ENCODE assay signal across 8 cellular contexts in the genomic region with DNA sequence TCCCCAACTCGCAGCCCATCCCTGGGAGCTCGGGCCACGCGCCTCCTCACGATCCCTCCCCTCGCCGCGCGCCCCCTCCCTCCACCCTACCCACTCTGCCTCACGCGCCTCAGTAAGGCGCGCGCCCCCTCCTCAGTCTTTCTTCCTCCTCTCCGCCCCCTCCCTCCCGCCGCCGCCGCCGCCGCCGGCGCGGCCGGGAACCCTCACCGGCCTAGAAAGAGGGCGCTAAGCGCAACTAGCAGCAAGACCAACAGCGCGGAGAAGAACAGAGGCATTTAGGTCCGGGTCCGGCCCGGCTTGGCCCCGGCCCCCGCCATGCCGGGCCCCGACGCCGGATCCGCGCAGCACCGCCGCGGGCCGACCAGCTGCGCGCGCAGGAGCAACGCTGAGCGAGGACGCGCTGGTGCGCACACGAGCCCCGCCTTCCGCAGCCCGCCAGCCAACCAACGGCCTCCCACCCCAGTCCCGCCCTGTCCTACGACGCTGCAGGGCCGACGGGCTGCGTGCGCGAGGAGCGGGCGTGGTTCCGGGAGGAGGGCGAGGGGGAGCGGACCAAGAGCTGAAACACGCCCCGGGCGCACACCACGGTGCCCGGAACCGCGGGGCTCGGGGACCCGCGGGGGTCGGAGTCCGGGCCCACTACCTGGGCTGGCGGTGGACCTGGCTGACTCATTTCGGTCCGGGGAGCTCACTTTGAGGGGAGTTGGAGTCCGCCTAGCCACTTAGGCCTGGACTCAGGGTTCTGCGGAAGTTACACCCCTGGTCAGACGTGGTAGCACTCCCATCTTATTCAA. TPM values are rescaled to one million over a fixed set of nuclear protein-coding genes. Genes with fewer than 3 reads are reported as not detected.
DNase-seq lines count a peak whose midpoint lies in the region; ATAC-seq and TF ChIP-seq lines count a peak whose summit lies in the region.

Gene BLTP2, minus strand, starts transcription at position 377 of the 794 bp plus-strand sequence. Its CDS starts 102 bp downstream, at position 275.

- H3K4me1 Mint-ChIP-seq in activated naive CD4-positive, alpha-beta T cell treated with anti-CD3 and anti-CD28 coated beads for 36 hours (ENCODE audit: low read depth), result peaks cover 36% of the 10 kb centered on the region

- intact Hi-C loops in activated naive CD4-positive, alpha-beta T cell treated with anti-CD3 and anti-CD28 coated beads for 36 hours (cut with micrococcal nuclease), result loop anchor here (1.0 to 5.0 kb wide), 8 partner anchors 16 to 307 kb away; partner anchors contain the start of genes DHRS13, PIGS, PROCA1 and SDF2

- no peak; the same call in 1 of the 2 replicates for TF ChIP-seq CTCF in HEK293 (tag by site-specific recombination; IDR thresholded peaks at IDR 0.05)
- peak in 2 of 4 experiments; percentile 31 to 50 for TF ChIP-seq CTCF in gastroesophageal sphincter (IDR thresholded peaks at IDR 0.05)

- no peak for TF ChIP-seq EP300 in gastroesophageal sphincter (IDR thresholded peaks at IDR 0.05)

- no peaks in the 10 kb centered on the region for H3K9me3 Mint-ChIP-seq in activated naive CD4-positive, alpha-beta T cell treated with anti-CD3 and anti-CD28 coated beads for 36 hours

- H3K27me3 Mint-ChIP-seq in activated naive CD4-positive, alpha-beta T cell treated with anti-CD3 and anti-CD28 coated beads for 36 hours (ENCODE audit: low read depth), result no peaks in the 10 kb centered on the region

- H3K36me3 Mint-ChIP-seq in activated naive CD4-positive, alpha-beta T cell treated with anti-CD3 and anti-CD28 coated beads for 36 hours (ENCODE audit: low read depth), result peaks cover 30% of the 10 kb centered on the region

- H3K4me1 ChIP-seq in HEK293 (ENCODE audit: control insufficient read depth, insufficient read depth, low read length) (peaks cover 5% of the 10 kb centered on the region), gastroesophageal sphincter (peaks cover 6 to 42% (median 8%) of the 10 kb centered on the region in 3 donors)

- H3K36me3 ChIP-seq in HEK293 (ENCODE audit: control insufficient read depth in 2 of 2, insufficient read depth in 1 of 2, low read length in 2 of 2) (peaks cover 41 to 52% of the 10 kb centered on the region in 2 experiments), gastroesophageal sphincter (peaks cover 0 to 55% of the 10 kb centered on the region in 2 donors)

- peak within 1 kb of the TSS; percentile 84 for H3K4me3 Mint-ChIP-seq in activated naive CD4-positive, alpha-beta T cell treated with anti-CD3 and anti-CD28 coated beads for 36 hours

- H3K27ac ChIP-seq in HEK293 (ENCODE audit: extremely low read depth, low read depth, low read length) (peak within 1 kb of the TSS; percentile 55), gastroesophageal sphincter (peak within 1 kb of the TSS; percentile 87 to 98 (median 92)), substantia nigra (ENCODE audit: low read depth, low read length, poor library complexity, severe bottlenecking) (peak within 1 kb of the TSS; percentile 85)

- TF ChIP-seq POLR2A in gastroesophageal sphincter (IDR thresholded peaks at IDR 0.05), result peak; percentile 75 to 78

- H3K4me3 ChIP-seq in HEK293 (ENCODE audit: low read depth, low read length), result peak within 1 kb of the TSS; percentile 70
- peak within 1 kb of the TSS; percentile 78 to 82 for H3K4me3 ChIP-seq in gastroesophageal sphincter

- H3K27ac Mint-ChIP-seq in activated naive CD4-positive, alpha-beta T cell treated with anti-CD3 and anti-CD28 coated beads for 36 hours, result peak within 1 kb of the TSS; percentile 86

- DNase-seq in GDM1 (lab: John Stamatoyannopoulos, UW), result peak; percentile 96
- DNase-seq in NAMALWA (ENCODE audit: low spot score), result peak; percentile 96
- DNase-seq in SK-N-DZ (ENCODE audit: low spot score), result peak; percentile 94
- DNase-seq in activated naive CD4-positive, alpha-beta T cell treated with anti-CD3 and anti-CD28 coated beads for 36 hours, result peak; percentile 96
- DNase-seq in non-pigmented ciliary epithelial cell (ENCODE audit: low read depth), result peak; percentile 64
- DNase-seq in substantia nigra (lab: John Stamatoyannopoulos, UW), result peak; percentile 53 to 98 (median 92)

- CTCF ChIA-PET in HEK293 (lab: Yijun Ruan, JAX), result interaction anchor here (0.6 to 3.6 kb wide), 25 partner anchors 10 to 310 kb away, joined by 3 to 42 read pairs (median 4); partner anchors contain the start of genes SDF2, SUPT6H and TLCD1
- CTCF ChIA-PET in activated naive CD4-positive, alpha-beta T cell treated with anti-CD3 and anti-CD28 coated beads for 36 hours (lab: Charles Lee), result interaction anchor here (1.0 to 4.5 kb wide), 10 partner anchors 10 to 257 kb away, joined by 3 to 56 read pairs (median 3); partner anchors contain the start of genes DHRS13, SDF2, SUPT6H and TLCD1

- POLR2A ChIA-PET in HEK293 (lab: Yijun Ruan, JAX), result interaction anchor here (0.6 to 5.1 kb wide), 27 partner anchors 10 to 310 kb away, joined by 3 to 56 read pairs (median 4); partner anchors contain the start of genes IFT20, NEK8, PIGS and PROCA1

- WGBS in gastroesophageal sphincter (ENCODE audit: low coverage in 1 of 2), 2 donors, result 2% methylated on average over 14 of the region's 89 CpGs; no CpG with 5 or more reads in 1 of the 2 donors

- ATAC-seq in gastroesophageal sphincter, result peak; percentile 99

- H3K9me3 ChIP-seq in HEK293 (ENCODE audit: control insufficient read depth, insufficient read depth, low read depth, low read length) (no peaks in the 10 kb centered on the region), gastroesophageal sphincter (no peaks in the 10 kb centered on the region)

- H3K27me3 ChIP-seq in gastroesophageal sphincter, result no peaks in the 10 kb centered on the region

TF ChIP-seq in HEK293, 187 proteins besides CTCF, POLR2A, EP300 and RAD21 (continues in another document):
- TF ChIP-seq SP7 (tag by site-specific recombination; IDR thresholded peaks at IDR 0.05), result peak; percentile 58; the same call in 1 of the 2 replicates
- TF ChIP-seq ZNF843 (tag by site-specific recombination; IDR thresholded peaks at IDR 0.05), result 0 out of 2 replicates have a peak, but pooled peaks have one; percentile 52
- no peak for TF ChIP-seq ZNF600 (tag by site-specific recombination; IDR thresholded peaks at IDR 0.05)
- TF ChIP-seq ZNF610 (tag by site-specific recombination; IDR thresholded peaks at IDR 0.05; ENCODE audit: borderline replicate concordance), result 0 out of 2 replicates have a peak, but pooled peaks have one; percentile 37
- no peak for TF ChIP-seq ZNF791 (tag by site-specific recombination; IDR thresholded peaks at IDR 0.05)
- TF ChIP-seq ZNF623 (tag by site-specific recombination; IDR thresholded peaks at IDR 0.05), result no peak
- TF ChIP-seq KLF9 (tag by site-specific recombination; IDR thresholded peaks at IDR 0.05; ENCODE audit: low read depth), result peak; percentile 87
- peak; percentile 72 for TF ChIP-seq GLIS2 (tag by site-specific recombination; IDR thresholded peaks at IDR 0.05)
- peak; percentile 85; the same call in 1 of the 2 replicates for TF ChIP-seq ZBTB10 (tag by site-specific recombination; IDR thresholded peaks at IDR 0.05)
- TF ChIP-seq, protein P1, sequence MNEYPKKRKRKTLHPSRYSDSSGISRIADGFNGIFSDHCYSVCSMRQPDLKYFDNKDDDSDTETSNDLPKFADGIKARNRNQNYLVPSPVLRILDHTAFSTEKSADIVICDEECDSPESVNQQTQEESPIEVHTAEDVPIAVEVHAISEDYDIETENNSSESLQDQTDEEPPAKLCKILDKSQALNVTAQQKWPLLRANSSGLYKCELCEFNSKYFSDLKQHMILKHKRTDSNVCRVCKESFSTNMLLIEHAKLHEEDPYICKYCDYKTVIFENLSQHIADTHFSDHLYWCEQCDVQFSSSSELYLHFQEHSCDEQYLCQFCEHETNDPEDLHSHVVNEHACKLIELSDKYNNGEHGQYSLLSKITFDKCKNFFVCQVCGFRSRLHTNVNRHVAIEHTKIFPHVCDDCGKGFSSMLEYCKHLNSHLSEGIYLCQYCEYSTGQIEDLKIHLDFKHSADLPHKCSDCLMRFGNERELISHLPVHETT (tag by site-specific recombination; IDR thresholded peaks at IDR 0.05), result 0 out of 2 replicates have a peak, but pooled peaks have one; percentile 35
- TF ChIP-seq ZNF302 (tag by site-specific recombination; IDR thresholded peaks at IDR 0.05; ENCODE audit: low read depth), result no peak

RNA-seq across cellular contexts. Expression of gene BLTP2, which starts in this region (rescaled TPM):
- polyA plus RNA-seq in SK-N-DZ (2014; cell fraction: cytosol; rRNA removed), result 58.7 and 83.5 TPM in 2 replicates
- polyA plus RNA-seq in SK-N-DZ (2014; cell fraction: nucleus; rRNA removed), result 173 and 215 TPM in 2 replicates
- total RNA-seq in activated naive CD4-positive, alpha-beta T cell treated with anti-CD3 and anti-CD28 coated beads for 36 hours, result 10 to 100 TPM; 89.4 to 92.0 TPM
- 100 to 1,000 TPM in 3 of 4 donors, 10 to 100 TPM in 1; 97.5 to 116 (median 106) TPM for total RNA-seq in gastroesophageal sphincter

Comparison
In these comparisons a context has a peak if more than half of its experiments do, and no peak if none do; other contexts are left out.
1. Peak in every context shown above with its lines: DNase-seq, ATAC-seq, H3K4me3 ChIP-seq and H3K27ac ChIP-seq.